ENCODE assay signal across 17 cellular contexts in the genomic region with DNA sequence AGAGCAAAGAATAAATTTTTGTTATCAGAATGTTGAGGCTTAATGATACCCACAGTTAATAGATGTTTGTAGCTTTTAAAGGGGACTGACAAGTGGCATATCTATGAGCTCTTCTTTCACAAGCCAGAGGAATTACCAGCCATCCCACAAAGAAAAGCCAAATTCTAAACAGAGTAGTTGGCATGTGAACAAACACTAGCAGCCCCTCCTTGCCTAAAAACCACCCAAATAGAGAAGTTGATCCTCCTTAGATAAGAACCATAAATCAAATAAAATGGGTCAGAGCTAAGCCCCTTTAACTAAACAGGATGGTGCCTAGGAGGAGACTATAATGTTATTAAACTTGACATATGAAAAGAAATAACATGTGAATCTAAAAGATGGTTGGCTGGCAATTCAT. TPM values are rescaled to one million over a fixed set of nuclear protein-coding genes. Genes with fewer than 3 reads are reported as not detected.
DNase-seq lines count a peak whose midpoint lies in the region; ATAC-seq and TF ChIP-seq lines count a peak whose summit lies in the region.
"Had no signal": no experiment of that assay in that cellular context is flagged by ENCODE, and none has a peak within 500 bp of the region (broad histone marks: within the 10 kb centered on the region; RNA-seq: fewer than 3 reads in every experiment).

No MANE protein-coding gene starts in this region.

- H3K27ac ChIP-seq in ascending aorta: peak overlapping the region; percentile 87
- H3K27ac ChIP-seq in Peyer's patch: no peak overlapping the region
- H3K27ac ChIP-seq: brain microvascular endothelial cell, epithelial cell of prostate, gastroesophageal sphincter had no signal

- H3K9me3 Mint-ChIP-seq in HFFc6: no peaks in the 10 kb centered on the region
- H3K9me3 Mint-ChIP-seq in stimulated activated memory B cell treated with anti-CD40 and anti-IgM and Interleukin-4, amounts not matched to agents 10 μg/mL and 1 μg/mL and 100 μg/mL, for 72 hours: no peaks in the 10 kb centered on the region
- H3K9me3 Mint-ChIP-seq: GM23338 had no signal

- intact Hi-C loops in ascending aorta (cut with DNase I): loop anchor here (2.0 kb wide), 1 partner anchor 15 kb away; a partner anchor contains a TSS

- H3K9me3 ChIP-seq in ascending aorta: no peaks in the 10 kb centered on the region
- no peaks in the 10 kb centered on the region for H3K9me3 ChIP-seq in Peyer's patch
- H3K9me3 ChIP-seq: gastroesophageal sphincter had no signal

- H3K36me3 ChIP-seq in ascending aorta (peaks cover 3 to 14% of the 10 kb centered on the region in 2 donors), Peyer's patch (peaks cover 0 to 14% (median 0%) of the 10 kb centered on the region in 3 donors)
- H3K36me3 ChIP-seq: brain microvascular endothelial cell had no signal

- peak overlapping the region; percentile 84 for H3K27ac Mint-ChIP-seq in HFFc6
- H3K27ac Mint-ChIP-seq in stimulated activated memory B cell treated with anti-CD40 and anti-IgM and Interleukin-4, amounts not matched to agents 10 μg/mL and 1 μg/mL and 100 μg/mL, for 72 hours: peak overlapping the region; percentile 17
- H3K27ac Mint-ChIP-seq: GM23338 had no signal

- ATAC-seq in stimulated activated memory B cell treated with anti-CD40 and anti-IgM and Interleukin-4, amounts not matched to agents 10 μg/mL and 1 μg/mL and 100 μg/mL, for 72 hours: no peak
- no peak for ATAC-seq in GM18519 (IDR thresholded peaks at IDR 0.05; ENCODE audit: low FRiP score, unreplicated experiment)
- ATAC-seq in HG02981 (IDR thresholded peaks at IDR 0.05; ENCODE audit: unreplicated experiment): no peak
- ATAC-seq: gastroesophageal sphincter, GM23338 had no signal

- no peak overlapping the region for H3K4me3 Mint-ChIP-seq in HFFc6
- H3K4me3 Mint-ChIP-seq in stimulated activated memory B cell treated with anti-CD40 and anti-IgM and Interleukin-4, amounts not matched to agents 10 μg/mL and 1 μg/mL and 100 μg/mL, for 72 hours: no peak overlapping the region
- H3K4me3 Mint-ChIP-seq: GM23338 had no signal

- H3K4me1 ChIP-seq in ascending aorta: peaks cover 0 to 24% of the 10 kb centered on the region in 2 donors
- H3K4me1 ChIP-seq in Peyer's patch: peaks cover 4 to 22% (median 14%) of the 10 kb centered on the region in 4 donors

- no peak for TF ChIP-seq POLR2A in Peyer's patch (IDR thresholded peaks at IDR 0.05)

- TF ChIP-seq CTCF in HFFc6 (IDR thresholded peaks at IDR 0.05) (no peak), ascending aorta (IDR thresholded peaks at IDR 0.05) (no peak), Peyer's patch (IDR thresholded peaks at IDR 0.05) (no peak)

- H3K27me3 Mint-ChIP-seq in HFFc6 (ENCODE audit: insufficient read depth): no peaks in the 10 kb centered on the region
- no peaks in the 10 kb centered on the region for H3K27me3 Mint-ChIP-seq in stimulated activated memory B cell treated with anti-CD40 and anti-IgM and Interleukin-4, amounts not matched to agents 10 μg/mL and 1 μg/mL and 100 μg/mL, for 72 hours

- peaks cover 37% of the 10 kb centered on the region for H3K36me3 Mint-ChIP-seq in HFFc6 (ENCODE audit: low read depth)
- peaks cover 53% of the 10 kb centered on the region for H3K36me3 Mint-ChIP-seq in stimulated activated memory B cell treated with anti-CD40 and anti-IgM and Interleukin-4, amounts not matched to agents 10 μg/mL and 1 μg/mL and 100 μg/mL, for 72 hours

- H3K27me3 ChIP-seq in ascending aorta (no peaks in the 10 kb centered on the region), Peyer's patch (no peaks in the 10 kb centered on the region)
- H3K27me3 ChIP-seq: brain microvascular endothelial cell, gastroesophageal sphincter had no signal

- H3K4me3 ChIP-seq in ascending aorta (no peak overlapping the region), Peyer's patch (no peak overlapping the region)
- H3K4me3 ChIP-seq: gastroesophageal sphincter, GM23338, lung had no signal

- DNase-seq in HFFc6 (no peak), NOMO-1 treated with dmso at 0.1 percent for 144 hours (lab: John Stamatoyannopoulos, UW; ENCODE audit: unreplicated experiment) (peak; percentile 11), ascending aorta (ENCODE audit: low spot score in 2 of 2) (no peak), Peyer's patch (no peak)
- DNase-seq: activated CD4-positive, alpha-beta T cell treated with anti-CD3 and anti-CD28 coated beads for 1 hour; activated naive CD4-positive, alpha-beta T cell treated with Interleukin-2 at 50 U/mL for 16 hours; brain microvascular endothelial cell; NCI-H69 had no signal

- peaks cover 61% of the 10 kb centered on the region for H3K4me1 Mint-ChIP-seq in HFFc6 (ENCODE audit: low read depth)
- H3K4me1 Mint-ChIP-seq in stimulated activated memory B cell treated with anti-CD40 and anti-IgM and Interleukin-4, amounts not matched to agents 10 μg/mL and 1 μg/mL and 100 μg/mL, for 72 hours: peaks cover 54% of the 10 kb centered on the region
- H3K4me1 Mint-ChIP-seq: GM23338 had no signal

RNA-seq across cellular contexts. Expression of a gene that starts 11.4 kb away (rescaled TPM):
- 100 to 1,000 TPM in 4 of 6 experiments, 10 to 100 TPM in 2; 51.0 to 154 (median 119) TPM for total RNA-seq in HFFc6 (2021; fragmentation: NEBNext Ultra II Directional; extraction: Animal tissue kit (Norgen Biotek cat#: 25700))
- total RNA-seq in ascending aorta (2.1 TPM), Peyer's patch (10 to 100 TPM; 12.3 to 66.0 (median 18.2) TPM)

RNA-seq across cellular contexts. Expression of a gene that starts 14.6 kb away (rescaled TPM):
- 10 to 100 TPM; 51.9 to 69.1 (median 59.4) TPM for total RNA-seq in HFFc6 (2021; fragmentation: NEBNext Ultra II Directional; extraction: Animal tissue kit (Norgen Biotek cat#: 25700))
- 32.5 TPM for total RNA-seq in ascending aorta
- 10 to 100 TPM; 42.4 to 58.3 (median 45.9) TPM for total RNA-seq in Peyer's patch

RNA-seq across cellular contexts. Expression of a gene that starts 56.3 kb away (rescaled TPM):
- total RNA-seq in HFFc6 (2021; fragmentation: NEBNext Ultra II Directional; extraction: Animal tissue kit (Norgen Biotek cat#: 25700)): under 1 TPM in 1 of 6 experiments, not detected in 5; 0.31 TPM
- total RNA-seq in ascending aorta (not detected), Peyer's patch (not detected)
- total RNA-seq: gastroesophageal sphincter, GM23338, HT-29, M059J had no signal

RNA-seq across cellular contexts. Expression of a gene that starts 58.2 kb away (rescaled TPM):
- 1 to 10 TPM in 4 of 6 experiments, under 1 TPM in 2; 0.91 to 1.7 (median 1.2) TPM for total RNA-seq in HFFc6 (2021; fragmentation: NEBNext Ultra II Directional; extraction: Animal tissue kit (Norgen Biotek cat#: 25700))
- total RNA-seq in ascending aorta (1.9 TPM), Peyer's patch (1 to 10 TPM in 3 of 4 donors, not detected in 1; 3.5 to 6.8 (median 5.3) TPM)

Comparison
In these comparisons a context has a peak if more than half of its experiments do, and no peak if none do; other contexts are left out.
1. H3K27ac ChIP-seq: peak in ascending aorta (2 of 2); none in Peyer's patch (0 of 4).